In genomic region chrX:66012094-66012534, GRCh38 we compare ENCODE assay signal across 8 cellular contexts.
DNase-seq lines count a peak whose midpoint lies in the region; ATAC-seq, FAIRE-seq and TF ChIP-seq lines count a peak whose summit lies in the region.
"Had no signal": no experiment of that assay in that cellular context is flagged by ENCODE, and none has a peak within 500 bp of the region (broad histone marks: within the 10 kb centered on the region; RNA-seq: fewer than 3 reads in every experiment).

No MANE protein-coding gene starts in this region.

- peak overlapping the region; percentile 99 for H3K27ac ChIP-seq in neutrophil

- H3K4me3 ChIP-seq in neutrophil (ENCODE audit: low read depth in 1 of 2, low read length in 1 of 2) = peak overlapping the region; percentile 51 to 88

- H3K4me1 ChIP-seq in neutrophil (ENCODE audit: control insufficient read depth in 1 of 2, insufficient read depth in 1 of 2, low read depth in 1 of 2, low read length in 1 of 2) = peaks cover 77 to 100% of the 10 kb centered on the region in 2 experiments

- TF ChIP-seq CTCF in neutrophil (IDR thresholded peaks at IDR 0.05) = peak; percentile 8

- H3K27me3 ChIP-seq in neutrophil = no peaks in the 10 kb centered on the region

- DNase-seq in OCI-M1 (lab: John Stamatoyannopoulos, UW) = peak; percentile 76
- DNase-seq in HTR-8/SVneo (ENCODE audit: insufficient read length, low spot score) = no peak
- DNase-seq in EL = no peak
- DNase-seq in activated CD4-positive, alpha-beta T cell treated with anti-CD3 and anti-CD28 coated beads for 48 hours = no peak

- ATAC-seq in GM19035 (IDR thresholded peaks at IDR 0.05; ENCODE audit: unreplicated experiment) (peak; percentile 56), HG02884 (IDR thresholded peaks at IDR 0.05; ENCODE audit: unreplicated experiment) (peak; percentile 32)

- no peaks in the 10 kb centered on the region for H3K9me3 ChIP-seq in neutrophil

- no peak for FAIRE-seq in HTR-8/SVneo (lab: Jason Lieb, UNC)
- FAIRE-seq: H1 had no signal

- H3K36me3 ChIP-seq in neutrophil = no peaks in the 10 kb centered on the region
